7 cellular contexts compared by ENCODE assay signal in the genomic region with DNA sequence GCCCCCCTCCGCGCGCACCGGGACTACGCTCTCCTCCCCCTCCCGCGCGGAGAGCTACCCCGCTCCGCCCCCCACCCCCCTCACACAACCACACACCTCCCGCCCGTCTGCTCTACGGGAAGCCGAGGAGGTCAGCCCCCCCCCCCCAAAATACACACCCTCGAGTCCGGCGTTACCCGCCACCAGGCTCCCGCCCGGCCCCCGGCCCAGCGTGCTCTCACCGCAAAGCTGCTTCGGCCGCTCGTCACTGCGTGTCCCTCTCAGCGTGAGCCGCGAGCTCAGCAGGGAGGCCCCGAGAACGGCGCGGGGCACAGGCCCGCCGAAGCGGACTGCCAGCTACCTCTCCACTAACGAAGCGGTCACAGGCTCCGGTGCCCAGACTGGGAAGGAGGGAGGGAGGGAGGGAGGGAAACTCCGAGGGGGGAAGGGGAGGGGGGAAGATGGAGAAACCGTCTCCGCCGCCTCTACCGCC. TPM values are rescaled to one million over a fixed set of nuclear protein-coding genes. Genes with fewer than 3 reads are reported as not detected.
DNase-seq lines count a peak whose midpoint lies in the region; ATAC-seq lines count a peak whose summit lies in the region.

No MANE protein-coding gene starts in this region.

- H3K27ac ChIP-seq in HUES48 (ENCODE audit: low read depth, low read length) (peak overlapping the region; percentile 100), stomach smooth muscle (ENCODE audit: low read length) (peak overlapping the region; percentile 99)

- ATAC-seq in activated naive CD8-positive, alpha-beta T cell treated with anti-CD3 and anti-CD28 coated beads, Interleukin-2, amount 10 ng/mL, durations not matched to agents 7 days and 5 days (ENCODE audit: low read depth), result no peak
- ATAC-seq in HG02623 (IDR thresholded peaks at IDR 0.05; ENCODE audit: unreplicated experiment), result no peak

- H3K4me1 Mint-ChIP-seq in activated naive CD8-positive, alpha-beta T cell treated with anti-CD3 and anti-CD28 coated beads, Interleukin-2, amount 10 ng/mL, durations not matched to agents 7 days and 5 days, result peaks cover 26% of the 10 kb centered on the region
- peaks cover 50 to 65% of the 10 kb centered on the region in 2 donors for H3K4me1 Mint-ChIP-seq in immature natural killer cell

- DNase-seq in activated naive CD8-positive, alpha-beta T cell treated with anti-CD3 and anti-CD28 coated beads, Interleukin-2, amount 10 ng/mL, durations not matched to agents 7 days and 5 days, result no peak
- DNase-seq in immature natural killer cell (no peak), AG20443 (ENCODE audit: low spot score) (no peak), SIG-M5 (lab: John Stamatoyannopoulos, UW) (no peak)

- H3K4me1 ChIP-seq in HUES48 (ENCODE audit: control insufficient read depth, insufficient read depth, low read length) (peaks cover 3% of the 10 kb centered on the region), stomach smooth muscle (ENCODE audit: control insufficient read depth, insufficient read depth, low read length) (peaks cover 41% of the 10 kb centered on the region)

- POLR2A ChIA-PET in activated naive CD8-positive, alpha-beta T cell treated with anti-CD3 and anti-CD28 coated beads, Interleukin-2, amount 10 ng/mL, durations not matched to agents 7 days and 5 days (lab: Charles Lee), result interaction anchor here (0.5 to 7.5 kb wide), 20 partner anchors 9 to 911 kb away, joined by 3 to 168 read pairs (median 4); a partner anchor contains a TSS

- H3K4me3 ChIP-seq in HUES48 (ENCODE audit: low read depth, low read length) (peak overlapping the region; percentile 81), stomach smooth muscle (ENCODE audit: low read length in 2 of 2) (peak overlapping the region; percentile 71 to 93)

- peak overlapping the region; percentile 99 for H3K27ac Mint-ChIP-seq in activated naive CD8-positive, alpha-beta T cell treated with anti-CD3 and anti-CD28 coated beads, Interleukin-2, amount 10 ng/mL, durations not matched to agents 7 days and 5 days
- peak overlapping the region; percentile 60 to 100 (median 100) for H3K27ac Mint-ChIP-seq in immature natural killer cell

- H3K27me3 ChIP-seq in HUES48 (ENCODE audit: control insufficient read depth, insufficient read depth, low read length) (no peaks in the 10 kb centered on the region), stomach smooth muscle (ENCODE audit: control insufficient read depth in 1 of 2, insufficient read depth in 2 of 2, low read length in 2 of 2) (no peaks in the 10 kb centered on the region)

- H3K9me3 ChIP-seq in HUES48 (ENCODE audit: control insufficient read depth, insufficient read depth, low read length) (no peaks in the 10 kb centered on the region), stomach smooth muscle (ENCODE audit: control insufficient read depth in 2 of 2, low read length in 2 of 2) (no peaks in the 10 kb centered on the region)

- H3K36me3 Mint-ChIP-seq in activated naive CD8-positive, alpha-beta T cell treated with anti-CD3 and anti-CD28 coated beads, Interleukin-2, amount 10 ng/mL, durations not matched to agents 7 days and 5 days, result peaks cover 3% of the 10 kb centered on the region
- H3K36me3 Mint-ChIP-seq in immature natural killer cell, result no peaks in the 10 kb centered on the region

- H3K9ac ChIP-seq in HUES48 (ENCODE audit: low read depth, low read length), result peak overlapping the region; percentile 79; the same call in 1 of the 2 replicates
- peak overlapping the region; percentile 80 to 88 for H3K9ac ChIP-seq in stomach smooth muscle (ENCODE audit: low read length in 2 of 2)

- H3K36me3 ChIP-seq in HUES48 (ENCODE audit: control insufficient read depth, insufficient read depth, low read length) (peaks cover 9% of the 10 kb centered on the region), stomach smooth muscle (ENCODE audit: control insufficient read depth in 2 of 2, insufficient read depth in 2 of 2, low read length in 2 of 2) (peaks cover 0 to 2% of the 10 kb centered on the region in 2 donors)

- H3K4me3 Mint-ChIP-seq in activated naive CD8-positive, alpha-beta T cell treated with anti-CD3 and anti-CD28 coated beads, Interleukin-2, amount 10 ng/mL, durations not matched to agents 7 days and 5 days, result peak overlapping the region; percentile 95
- peak overlapping the region; percentile 94 to 100 (median 97) for H3K4me3 Mint-ChIP-seq in immature natural killer cell

- H3K27me3 Mint-ChIP-seq in activated naive CD8-positive, alpha-beta T cell treated with anti-CD3 and anti-CD28 coated beads, Interleukin-2, amount 10 ng/mL, durations not matched to agents 7 days and 5 days, result no peaks in the 10 kb centered on the region
- H3K27me3 Mint-ChIP-seq in immature natural killer cell (ENCODE audit: low read depth in 3 of 3), result peaks cover 16 to 38% (median 22%) of the 10 kb centered on the region in 3 donors

- H3K9me3 Mint-ChIP-seq in activated naive CD8-positive, alpha-beta T cell treated with anti-CD3 and anti-CD28 coated beads, Interleukin-2, amount 10 ng/mL, durations not matched to agents 7 days and 5 days, result no peaks in the 10 kb centered on the region
- no peaks in the 10 kb centered on the region for H3K9me3 Mint-ChIP-seq in immature natural killer cell

RNA-seq across cellular contexts. Expression of a gene that starts 0.3 kb away (rescaled TPM):
- total RNA-seq in activated naive CD8-positive, alpha-beta T cell treated with anti-CD3 and anti-CD28 coated beads, Interleukin-2, amount 10 ng/mL, durations not matched to agents 7 days and 5 days, result 100 to 1,000 TPM; 113 to 119 TPM
- polyA plus RNA-seq in immature natural killer cell, result 10 to 100 TPM in 2 of 3 donors, 1 to 10 TPM in 1; 8.6 to 21.2 (median 10.3) TPM
